Comparison of ENCODE assay signal across 20 cellular contexts in genomic region chr3:172553526-172554252, GRCh38. TPM values are rescaled to one million over a fixed set of nuclear protein-coding genes. Genes with fewer than 3 reads are reported as not detected.
DNase-seq lines count a peak whose midpoint lies in the region; ATAC-seq, FAIRE-seq and TF ChIP-seq lines count a peak whose summit lies in the region.
"Had no signal": no experiment of that assay in that cellular context is flagged by ENCODE, and none has a peak within 500 bp of the region (broad histone marks: within the 10 kb centered on the region; RNA-seq: fewer than 3 reads in every experiment).

No MANE protein-coding gene starts in this region.

- TF ChIP-seq CTCF in colonic mucosa (IDR thresholded peaks at IDR 0.05) (no peak), pancreas (IDR thresholded peaks at IDR 0.05) (no peak)

- no peak overlapping the region for H3K27ac ChIP-seq in colonic mucosa
- H3K27ac ChIP-seq in pancreas = no peak overlapping the region

- H3K4me1 ChIP-seq in colonic mucosa = no peaks in the 10 kb centered on the region
- peaks cover 3 to 11% (median 10%) of the 10 kb centered on the region in 3 donors for H3K4me1 ChIP-seq in pancreas
- H3K4me1 ChIP-seq: HAP-1 had no signal

- DNase-seq in HuH-7 (ENCODE audit: low spot score) (peak; percentile 34), colonic mucosa (peak; percentile 11), left lobe of liver (ENCODE audit: low spot score) (peak; percentile 74), pancreas (no peak), NCI-H526 (lab: John Stamatoyannopoulos, UW) (no peak), germinal center (ENCODE audit: low spot score) (no peak)
- no peak for DNase-seq in stimulated activated naive B cell treated with anti-CD40 and anti-IgM and Interleukin-4, amounts not matched to agents 10 μg/mL and 1 μg/mL and 100 μg/mL, for 72 hours
- DNase-seq in stimulated activated CD4-positive, alpha-beta T cell treated with anti-CD3 and anti-CD28 coated beads, Interleukin-4, amount 100 ng/mL, for 4 hours = no peak
- DNase-seq: C1 segment of cervical spinal cord; CD4-positive, alpha-beta T cell; COR-L47; DMS153; DMS79 treated with DMSO at 0.1 percent for 48 hours; EL; GOT3 had no signal

- H3K9ac ChIP-seq in colonic mucosa (ENCODE audit: low read depth in 2 of 2, low read length in 2 of 2) = no peak overlapping the region

- no peaks in the 10 kb centered on the region for H3K4me1 Mint-ChIP-seq in stimulated activated naive B cell treated with anti-CD40 and anti-IgM and Interleukin-4, amounts not matched to agents 10 μg/mL and 1 μg/mL and 100 μg/mL, for 72 hours
- H3K4me1 Mint-ChIP-seq: B cell had no signal

- no peaks in the 10 kb centered on the region for H3K36me3 ChIP-seq in colonic mucosa
- H3K36me3 ChIP-seq in pancreas = no peaks in the 10 kb centered on the region
- H3K36me3 ChIP-seq: HAP-1 had no signal

- intact Hi-C loops in colonic mucosa (cut with DNase I) (no loop called here), pancreas (cut with DNase I) (no loop called here)

- H3K36me3 Mint-ChIP-seq in stimulated activated naive B cell treated with anti-CD40 and anti-IgM and Interleukin-4, amounts not matched to agents 10 μg/mL and 1 μg/mL and 100 μg/mL, for 72 hours = no peaks in the 10 kb centered on the region

- no peak overlapping the region for H3K27ac Mint-ChIP-seq in stimulated activated naive B cell treated with anti-CD40 and anti-IgM and Interleukin-4, amounts not matched to agents 10 μg/mL and 1 μg/mL and 100 μg/mL, for 72 hours
- H3K27ac Mint-ChIP-seq: B cell; CD4-positive, alpha-beta T cell had no signal

- WGBS in pancreas, 2 donors = 59 to 61% methylated on average over 6 of the region's 6 CpGs

- no peak overlapping the region for H3K4me3 ChIP-seq in colonic mucosa
- no peak overlapping the region for H3K4me3 ChIP-seq in pancreas
- H3K4me3 ChIP-seq: HAP-1 had no signal

- no peak for FAIRE-seq in pancreas (lab: Jason Lieb, UNC)
- FAIRE-seq: D721Med, G401.6, GM12891 had no signal

- H3K27me3 ChIP-seq in colonic mucosa (no peaks in the 10 kb centered on the region), pancreas (no peaks in the 10 kb centered on the region)

- peak; percentile 74 for ATAC-seq in left lobe of liver
- ATAC-seq in pancreas = peak; percentile 40 to 76 (median 60)
- no peak for ATAC-seq in stimulated activated naive B cell treated with anti-CD40 and anti-IgM and Interleukin-4, amounts not matched to agents 10 μg/mL and 1 μg/mL and 100 μg/mL, for 72 hours (replicated peaks)

- H3K9me3 ChIP-seq in colonic mucosa (no peaks in the 10 kb centered on the region), pancreas (no peaks in the 10 kb centered on the region)
- H3K9me3 ChIP-seq: HAP-1 had no signal

- peaks cover 0 to under 1% of the 10 kb centered on the region in 2 donors for H3K27me3 Mint-ChIP-seq in stimulated activated naive B cell treated with anti-CD40 and anti-IgM and Interleukin-4, amounts not matched to agents 10 μg/mL and 1 μg/mL and 100 μg/mL, for 72 hours
- H3K27me3 Mint-ChIP-seq: CD4-positive, alpha-beta T cell had no signal

- H3K9me3 Mint-ChIP-seq in stimulated activated naive B cell treated with anti-CD40 and anti-IgM and Interleukin-4, amounts not matched to agents 10 μg/mL and 1 μg/mL and 100 μg/mL, for 72 hours = no peaks in the 10 kb centered on the region
- H3K9me3 Mint-ChIP-seq: CD4-positive, alpha-beta T cell had no signal

- no peak overlapping the region for H3K4me3 Mint-ChIP-seq in stimulated activated naive B cell treated with anti-CD40 and anti-IgM and Interleukin-4, amounts not matched to agents 10 μg/mL and 1 μg/mL and 100 μg/mL, for 72 hours
- H3K4me3 Mint-ChIP-seq: B cell; CD4-positive, alpha-beta T cell had no signal

RNA-seq across cellular contexts. Expression of gene TNFSF10, which starts 30.5 kb away (rescaled TPM):
- total RNA-seq in colonic mucosa (100 to 1,000 TPM in 1 of 2 donors, 10 to 100 TPM in 1; 57.2 to 118 TPM), left lobe of liver (45.3 TPM), pancreas (10 to 100 TPM in 5 of 6 donors, 1 to 10 TPM in 1; 2.6 to 46.4 (median 16.4) TPM)
- polyA plus RNA-seq in pancreas = 10 to 100 TPM in 1 of 2 donors, 1 to 10 TPM in 1; 9.0 to 16.4 TPM

Comparison
In these comparisons a context has a peak if more than half of its experiments do, and no peak if none do; other contexts are left out.
1. DNase-seq: peak in HuH-7 (single experiment), colonic mucosa (single experiment) and left lobe of liver (single experiment); none in pancreas (0 of 6), stimulated activated naive B cell treated with anti-CD40 and anti-IgM and Interleukin-4, amounts not matched to agents 10 μg/mL and 1 μg/mL and 100 μg/mL, for 72 hours (single experiment), stimulated activated CD4-positive, alpha-beta T cell treated with anti-CD3 and anti-CD28 coated beads, Interleukin-4, amount 100 ng/mL, for 4 hours (0 of 2), NCI-H526 (0 of 2) and germinal center (single experiment).
2. ATAC-seq: peak in left lobe of liver (single experiment) and pancreas (4 of 4); none in stimulated activated naive B cell treated with anti-CD40 and anti-IgM and Interleukin-4, amounts not matched to agents 10 μg/mL and 1 μg/mL and 100 μg/mL, for 72 hours (0 of 2).